Comparison of ENCODE assay signal across 1 cellular context in the genomic region with DNA sequence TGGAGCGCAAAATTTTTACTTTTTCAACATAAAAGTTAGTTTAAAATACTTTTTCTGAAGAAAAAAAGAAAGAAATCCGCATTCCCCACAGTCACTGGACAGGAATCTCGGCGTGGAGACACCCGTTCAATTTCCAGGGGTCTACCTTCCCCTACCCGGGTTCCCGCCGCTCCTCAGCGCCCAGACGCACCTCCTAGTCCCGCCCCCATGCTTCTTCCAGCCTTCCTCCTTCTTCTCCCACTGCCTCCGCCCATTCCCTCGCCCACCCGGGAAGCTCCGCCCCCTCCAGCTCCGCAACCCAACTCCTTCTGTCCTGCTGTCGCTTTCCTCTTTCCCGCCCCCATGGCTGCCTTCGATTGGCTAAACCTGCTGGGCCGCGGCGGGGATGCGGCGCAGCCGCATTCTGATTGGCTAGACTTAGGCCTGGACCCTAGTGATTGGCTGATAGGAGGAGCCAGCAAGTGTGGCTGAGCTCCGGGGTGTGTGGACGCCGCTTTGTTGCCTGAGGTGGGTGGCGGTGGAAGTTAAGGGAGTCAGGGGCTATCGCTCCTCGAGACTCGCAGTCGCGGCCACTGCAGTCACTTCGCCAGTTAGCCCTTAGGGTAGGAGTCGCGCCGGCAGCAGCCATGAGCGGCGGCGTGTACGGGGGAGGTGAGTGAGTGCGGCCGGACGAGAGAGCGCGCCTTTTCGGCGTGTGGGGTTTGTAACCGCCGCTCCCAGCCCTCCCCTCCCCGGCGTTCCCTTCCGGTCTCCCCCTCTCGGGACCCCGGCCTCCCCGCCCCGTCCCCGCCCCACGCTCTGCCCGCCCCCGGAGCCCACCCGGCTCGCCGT.
A peak's percentile ranks its signal among the peaks of the same experiment; 100 is the strongest.
TF ChIP-seq lines count a peak whose summit lies in the region.

A gene (plus strand): TSS at position 460 of the 831 bp plus-strand sequence. CDS start 167 bp downstream, at position 627.

TF ChIP-seq in K562, 482 proteins besides CTCF, POLR2A, EP300 and RAD21 (continued from another document and continues in another):
- TF ChIP-seq, protein P1, sequence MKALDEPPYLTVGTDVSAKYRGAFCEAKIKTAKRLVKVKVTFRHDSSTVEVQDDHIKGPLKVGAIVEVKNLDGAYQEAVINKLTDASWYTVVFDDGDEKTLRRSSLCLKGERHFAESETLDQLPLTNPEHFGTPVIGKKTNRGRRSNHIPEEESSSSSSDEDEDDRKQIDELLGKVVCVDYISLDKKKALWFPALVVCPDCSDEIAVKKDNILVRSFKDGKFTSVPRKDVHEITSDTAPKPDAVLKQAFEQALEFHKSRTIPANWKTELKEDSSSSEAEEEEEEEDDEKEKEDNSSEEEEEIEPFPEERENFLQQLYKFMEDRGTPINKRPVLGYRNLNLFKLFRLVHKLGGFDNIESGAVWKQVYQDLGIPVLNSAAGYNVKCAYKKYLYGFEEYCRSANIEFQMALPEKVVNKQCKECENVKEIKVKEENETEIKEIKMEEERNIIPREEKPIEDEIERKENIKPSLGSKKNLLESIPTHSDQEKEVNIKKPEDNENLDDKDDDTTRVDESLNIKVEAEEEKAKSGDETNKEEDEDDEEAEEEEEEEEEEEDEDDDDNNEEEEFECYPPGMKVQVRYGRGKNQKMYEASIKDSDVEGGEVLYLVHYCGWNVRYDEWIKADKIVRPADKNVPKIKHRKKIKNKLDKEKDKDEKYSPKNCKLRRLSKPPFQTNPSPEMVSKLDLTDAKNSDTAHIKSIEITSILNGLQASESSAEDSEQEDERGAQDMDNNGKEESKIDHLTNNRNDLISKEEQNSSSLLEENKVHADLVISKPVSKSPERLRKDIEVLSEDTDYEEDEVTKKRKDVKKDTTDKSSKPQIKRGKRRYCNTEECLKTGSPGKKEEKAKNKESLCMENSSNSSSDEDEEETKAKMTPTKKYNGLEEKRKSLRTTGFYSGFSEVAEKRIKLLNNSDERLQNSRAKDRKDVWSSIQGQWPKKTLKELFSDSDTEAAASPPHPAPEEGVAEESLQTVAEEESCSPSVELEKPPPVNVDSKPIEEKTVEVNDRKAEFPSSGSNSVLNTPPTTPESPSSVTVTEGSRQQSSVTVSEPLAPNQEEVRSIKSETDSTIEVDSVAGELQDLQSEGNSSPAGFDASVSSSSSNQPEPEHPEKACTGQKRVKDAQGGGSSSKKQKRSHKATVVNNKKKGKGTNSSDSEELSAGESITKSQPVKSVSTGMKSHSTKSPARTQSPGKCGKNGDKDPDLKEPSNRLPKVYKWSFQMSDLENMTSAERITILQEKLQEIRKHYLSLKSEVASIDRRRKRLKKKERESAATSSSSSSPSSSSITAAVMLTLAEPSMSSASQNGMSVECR (CRISPR knock-in tag; IDR thresholded peaks at IDR 0.05): 0 out of 2 replicates have a peak, but pooled peaks have one; percentile 47
- TF ChIP-seq SP2 (IDR thresholded peaks at IDR 0.05; ENCODE audit: extremely low read depth, low read depth, low read length, poor library complexity, severe bottlenecking) (peak; percentile 92), POLR2B (IDR thresholded peaks at IDR 0.05; ENCODE audit: low read depth, partially characterized antibody) (peak; percentile 93), SIN3A (IDR thresholded peaks at IDR 0.05; ENCODE audit: borderline replicate concordance in 2 of 2, control insufficient read depth in 1 of 2, low read depth in 2 of 2, low read length in 2 of 2) (0 out of 4 replicates have a peak, but pooled peaks of 1 of the 2 experiments have one; percentile 43), ELF1 (tag; IDR thresholded peaks at IDR 0.05) (peak; percentile 69), MBD2 (IDR thresholded peaks at IDR 0.05; ENCODE audit: borderline replicate concordance, low read depth) (peak; percentile 99), TAF1 (IDR thresholded peaks at IDR 0.05; ENCODE audit: control insufficient read depth, extremely low read depth, insufficient read depth, low read length, severe bottlenecking) (peak; percentile 84), ATF7 (IDR thresholded peaks at IDR 0.05) (peak; percentile 78), EGR1 (conservative IDR thresholded peaks at IDR 0.05) (peak; percentile 96), XRCC5 (IDR thresholded peaks at IDR 0.05; ENCODE audit: low read depth, low read length) (0 out of 2 replicates have a peak, but pooled peaks have one; percentile 20), POLR2AphosphoS5 (IDR thresholded peaks at IDR 0.05; ENCODE audit: control insufficient read depth, insufficient read depth, low read depth, low read length) (peak; percentile 79; the same call in 1 of the 2 replicates), COPS2 (conservative IDR thresholded peaks at IDR 0.05) (no peak), NBN (IDR thresholded peaks at IDR 0.05; ENCODE audit: low read depth) (no peak), MYNN (IDR thresholded peaks at IDR 0.05) (no peak), MYNN (CRISPR knock-in tag; IDR thresholded peaks at IDR 0.05) (no peak), ZNF75A (CRISPR knock-in tag; IDR thresholded peaks at IDR 0.05) (peak; percentile 48; the same call in 1 of the 2 replicates), TBL1XR1 (IDR thresholded peaks at IDR 0.05; ENCODE audit: low read length in 2 of 2) (peak in 1 of 2 experiments; percentile 57; a peak in 1 of 4 replicates), SP1 (CRISPR knock-in tag; IDR thresholded peaks at IDR 0.05) (peak; percentile 86), MAZ (CRISPR knock-in tag; conservative IDR thresholded peaks at IDR 0.05 in 1 of 2, IDR thresholded peaks at IDR 0.05 in 1 of 2) (peak; percentile 62 to 86), PML (IDR thresholded peaks at IDR 0.05; ENCODE audit: low read length) (peak; percentile 72; the same call in 1 of the 2 replicates), ZBTB17 (CRISPR knock-in tag; IDR thresholded peaks at IDR 0.05) (0 out of 2 replicates have a peak, but pooled peaks have one; percentile 37), SMARCE1 (IDR thresholded peaks at IDR 0.05) (peak; percentile 13; the same call in 1 of the 2 replicates), RFX5 (IDR thresholded peaks at IDR 0.05; ENCODE audit: low read depth, low read length) (0 out of 2 replicates have a peak, but pooled peaks have one; percentile 33), YBX1 (IDR thresholded peaks at IDR 0.05) (no peak)
- TF ChIP-seq, protein P2, sequence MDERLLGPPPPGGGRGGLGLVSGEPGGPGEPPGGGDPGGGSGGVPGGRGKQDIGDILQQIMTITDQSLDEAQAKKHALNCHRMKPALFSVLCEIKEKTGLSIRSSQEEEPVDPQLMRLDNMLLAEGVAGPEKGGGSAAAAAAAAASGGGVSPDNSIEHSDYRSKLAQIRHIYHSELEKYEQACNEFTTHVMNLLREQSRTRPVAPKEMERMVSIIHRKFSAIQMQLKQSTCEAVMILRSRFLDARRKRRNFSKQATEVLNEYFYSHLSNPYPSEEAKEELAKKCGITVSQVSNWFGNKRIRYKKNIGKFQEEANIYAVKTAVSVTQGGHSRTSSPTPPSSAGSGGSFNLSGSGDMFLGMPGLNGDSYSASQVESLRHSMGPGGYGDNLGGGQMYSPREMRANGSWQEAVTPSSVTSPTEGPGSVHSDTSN (CRISPR knock-in tag; IDR thresholded peaks at IDR 0.05; ENCODE audit: low read depth): no peak
- TF ChIP-seq, protein P2 (tag; conservative IDR thresholded peaks at IDR 0.05; ENCODE audit: low read depth): peak; percentile 90
- TF ChIP-seq, protein P3, sequence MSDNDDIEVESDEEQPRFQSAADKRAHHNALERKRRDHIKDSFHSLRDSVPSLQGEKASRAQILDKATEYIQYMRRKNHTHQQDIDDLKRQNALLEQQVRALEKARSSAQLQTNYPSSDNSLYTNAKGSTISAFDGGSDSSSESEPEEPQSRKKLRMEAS (CRISPR knock-in tag; IDR thresholded peaks at IDR 0.05): peak; percentile 50
- TF ChIP-seq, protein P4, sequence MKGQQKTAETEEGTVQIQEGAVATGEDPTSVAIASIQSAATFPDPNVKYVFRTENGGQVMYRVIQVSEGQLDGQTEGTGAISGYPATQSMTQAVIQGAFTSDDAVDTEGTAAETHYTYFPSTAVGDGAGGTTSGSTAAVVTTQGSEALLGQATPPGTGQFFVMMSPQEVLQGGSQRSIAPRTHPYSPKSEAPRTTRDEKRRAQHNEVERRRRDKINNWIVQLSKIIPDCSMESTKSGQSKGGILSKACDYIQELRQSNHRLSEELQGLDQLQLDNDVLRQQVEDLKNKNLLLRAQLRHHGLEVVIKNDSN (CRISPR knock-in tag; IDR thresholded peaks at IDR 0.05): 0 out of 2 replicates have a peak, but pooled peaks have one; percentile 31
- TF ChIP-seq, protein P5, sequence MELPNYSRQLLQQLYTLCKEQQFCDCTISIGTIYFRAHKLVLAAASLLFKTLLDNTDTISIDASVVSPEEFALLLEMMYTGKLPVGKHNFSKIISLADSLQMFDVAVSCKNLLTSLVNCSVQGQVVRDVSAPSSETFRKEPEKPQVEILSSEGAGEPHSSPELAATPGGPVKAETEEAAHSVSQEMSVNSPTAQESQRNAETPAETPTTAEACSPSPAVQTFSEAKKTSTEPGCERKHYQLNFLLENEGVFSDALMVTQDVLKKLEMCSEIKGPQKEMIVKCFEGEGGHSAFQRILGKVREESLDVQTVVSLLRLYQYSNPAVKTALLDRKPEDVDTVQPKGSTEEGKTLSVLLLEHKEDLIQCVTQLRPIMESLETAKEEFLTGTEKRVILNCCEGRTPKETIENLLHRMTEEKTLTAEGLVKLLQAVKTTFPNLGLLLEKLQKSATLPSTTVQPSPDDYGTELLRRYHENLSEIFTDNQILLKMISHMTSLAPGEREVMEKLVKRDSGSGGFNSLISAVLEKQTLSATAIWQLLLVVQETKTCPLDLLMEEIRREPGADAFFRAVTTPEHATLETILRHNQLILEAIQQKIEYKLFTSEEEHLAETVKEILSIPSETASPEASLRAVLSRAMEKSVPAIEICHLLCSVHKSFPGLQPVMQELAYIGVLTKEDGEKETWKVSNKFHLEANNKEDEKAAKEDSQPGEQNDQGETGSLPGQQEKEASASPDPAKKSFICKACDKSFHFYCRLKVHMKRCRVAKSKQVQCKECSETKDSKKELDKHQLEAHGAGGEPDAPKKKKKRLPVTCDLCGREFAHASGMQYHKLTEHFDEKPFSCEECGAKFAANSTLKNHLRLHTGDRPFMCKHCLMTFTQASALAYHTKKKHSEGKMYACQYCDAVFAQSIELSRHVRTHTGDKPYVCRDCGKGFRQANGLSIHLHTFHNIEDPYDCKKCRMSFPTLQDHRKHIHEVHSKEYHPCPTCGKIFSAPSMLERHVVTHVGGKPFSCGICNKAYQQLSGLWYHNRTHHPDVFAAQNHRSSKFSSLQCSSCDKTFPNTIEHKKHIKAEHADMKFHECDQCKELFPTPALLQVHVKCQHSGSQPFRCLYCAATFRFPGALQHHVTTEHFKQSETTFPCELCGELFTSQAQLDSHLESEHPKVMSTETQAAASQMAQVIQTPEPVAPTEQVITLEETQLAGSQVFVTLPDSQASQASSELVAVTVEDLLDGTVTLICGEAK (IDR thresholded peaks at IDR 0.05): peak; percentile 61
- TF ChIP-seq, protein P5 (CRISPR knock-in tag; IDR thresholded peaks at IDR 0.05): no peak
- TF ChIP-seq, protein P6, sequence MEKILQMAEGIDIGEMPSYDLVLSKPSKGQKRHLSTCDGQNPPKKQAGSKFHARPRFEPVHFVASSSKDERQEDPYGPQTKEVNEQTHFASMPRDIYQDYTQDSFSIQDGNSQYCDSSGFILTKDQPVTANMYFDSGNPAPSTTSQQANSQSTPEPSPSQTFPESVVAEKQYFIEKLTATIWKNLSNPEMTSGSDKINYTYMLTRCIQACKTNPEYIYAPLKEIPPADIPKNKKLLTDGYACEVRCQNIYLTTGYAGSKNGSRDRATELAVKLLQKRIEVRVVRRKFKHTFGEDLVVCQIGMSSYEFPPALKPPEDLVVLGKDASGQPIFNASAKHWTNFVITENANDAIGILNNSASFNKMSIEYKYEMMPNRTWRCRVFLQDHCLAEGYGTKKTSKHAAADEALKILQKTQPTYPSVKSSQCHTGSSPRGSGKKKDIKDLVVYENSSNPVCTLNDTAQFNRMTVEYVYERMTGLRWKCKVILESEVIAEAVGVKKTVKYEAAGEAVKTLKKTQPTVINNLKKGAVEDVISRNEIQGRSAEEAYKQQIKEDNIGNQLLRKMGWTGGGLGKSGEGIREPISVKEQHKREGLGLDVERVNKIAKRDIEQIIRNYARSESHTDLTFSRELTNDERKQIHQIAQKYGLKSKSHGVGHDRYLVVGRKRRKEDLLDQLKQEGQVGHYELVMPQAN (IDR thresholded peaks at IDR 0.05; ENCODE audit: borderline replicate concordance): peak; percentile 91
